In genomic region chr4:109973529-109973905, GRCh38 we compare ENCODE assay signal across 15 cellular contexts.
"Had no signal": no experiment of that assay in that cellular context is flagged by ENCODE, and none has a peak within 500 bp of the region (broad histone marks: within the 10 kb centered on the region; RNA-seq: fewer than 3 reads in every experiment).

No MANE protein-coding gene starts in this region.

- ATAC-seq: activated CD8-positive, alpha-beta memory T cell treated with anti-CD3 and anti-CD28 coated beads, Interleukin-2, amount 10 ng/mL, durations not matched to agents 7 days and 5 days; gastroesophageal sphincter; pancreas; stimulated activated naive CD8-positive, alpha-beta T cell treated with anti-CD3 and anti-CD28 coated beads, Interleukin-15, amount 100 ng/mL, for 72 hours had no signal

- H3K27ac ChIP-seq: gastroesophageal sphincter, pancreas, thoracic aorta, uterus had no signal

- H3K9me3 ChIP-seq: gastroesophageal sphincter, pancreas, thoracic aorta, uterus had no signal

- H3K36me3 ChIP-seq: gastroesophageal sphincter, pancreas, thoracic aorta, uterus had no signal

- H3K4me3 ChIP-seq: gastroesophageal sphincter, pancreas, thoracic aorta, uterus had no signal

- DNase-seq: activated CD4-positive, alpha-beta T cell treated with anti-CD3 and anti-CD28 coated beads, Interleukin-2, amount 50 U/mL, for 48 hours; activated CD4-positive, CD25-positive, alpha-beta regulatory T cell treated with anti-CD3 and anti-CD28 coated beads, Interleukin-2, amount 50 U/mL, for 72 hours; activated CD8-positive, alpha-beta memory T cell treated with anti-CD3 and anti-CD28 coated beads, Interleukin-2, amount 10 ng/mL, durations not matched to agents 7 days and 5 days; activated effector memory CD4-positive, alpha-beta T cell treated with Interleukin-2 at 50 U/mL for 16 hours; activated T-cell treated with anti-CD3 and anti-CD28 coated beads, Interleukin-2, amount 50 U/mL, for 24 hours; caudate nucleus; cortex of kidney; effector CD8-positive, alpha-beta T cell; hippocampal formation; pancreas; stimulated activated CD4-positive, alpha-beta T cell treated with anti-CD3 and anti-CD28 coated beads, Interleukin-4, amount 100 ng/mL, for 4 hours; stimulated activated naive CD8-positive, alpha-beta T cell treated with anti-CD3 and anti-CD28 coated beads, Interleukin-15, amount 100 ng/mL, for 72 hours; uterus had no signal

- H3K4me1 ChIP-seq: gastroesophageal sphincter, uterus had no signal

- H3K27me3 ChIP-seq: gastroesophageal sphincter, pancreas, uterus had no signal
